Comparison of ENCODE assay signal across 1 cellular context in genomic region chr4:41693629-41694028, GRCh38.
TF ChIP-seq lines count a peak whose summit lies in the region.

No MANE protein-coding gene starts in this region.

TF ChIP-seq in SK-N-SH, 30 proteins besides CTCF, POLR2A, EP300 and RAD21 (continued from another document):
- TF ChIP-seq PBX3 (IDR thresholded peaks at IDR 0.05): no peak
- no peak for TF ChIP-seq TCF12 (IDR thresholded peaks at IDR 0.05)
- TF ChIP-seq RFX5 (IDR thresholded peaks at IDR 0.05; ENCODE audit: low read length): peak; percentile 53; the same call in 1 of the 2 replicates
- TF ChIP-seq ZBTB33 (IDR thresholded peaks at IDR 0.05; ENCODE audit: borderline replicate concordance, low read depth): no peak
- no peak for TF ChIP-seq CHD2 (IDR thresholded peaks at IDR 0.05; ENCODE audit: low read length, partially characterized antibody)
- no peak for TF ChIP-seq TEAD4 (IDR thresholded peaks at IDR 0.05; ENCODE audit: borderline replicate concordance, insufficient read depth)
- TF ChIP-seq MXI1 (IDR thresholded peaks at IDR 0.05; ENCODE audit: low read depth, low read length): no peak
- TF ChIP-seq IRF3 (IDR thresholded peaks at IDR 0.05; ENCODE audit: low read depth, low read length): no peak
